ENCODE assay signal across 12 cellular contexts in genomic region chr19:20079487-20079886, GRCh38. TPM values are rescaled to one million over a fixed set of nuclear protein-coding genes. Genes with fewer than 3 reads are reported as not detected.
DNase-seq lines count a peak whose midpoint lies in the region; ATAC-seq lines count a peak whose summit lies in the region.
"Had no signal": no experiment of that assay in that cellular context is flagged by ENCODE, and none has a peak within 500 bp of the region (broad histone marks: within the 10 kb centered on the region; RNA-seq: fewer than 3 reads in every experiment).

No MANE protein-coding gene starts in this region.

- POLR2A ChIA-PET in activated CD8-positive, alpha-beta T cell treated with anti-CD3 and anti-CD28 coated beads, Interleukin-2, amount 10 ng/mL, durations not matched to agents 7 days and 5 days (lab: Charles Lee): interaction anchor here (2.9 kb wide), 1 partner anchor 40 kb away, joined by 13 read pairs; the partner anchor contains the start of gene ZNF682

- peaks cover 10% of the 10 kb centered on the region for H3K4me1 Mint-ChIP-seq in activated naive CD4-positive, alpha-beta T cell treated with anti-CD3 and anti-CD28 coated beads, Interleukin-2, amount 50 U/mL, for 24 hours
- peaks cover 21% of the 10 kb centered on the region for H3K4me1 Mint-ChIP-seq in activated CD8-positive, alpha-beta T cell treated with anti-CD3 and anti-CD28 coated beads, Interleukin-2, amount 10 ng/mL, durations not matched to agents 7 days and 5 days (ENCODE audit: low read depth)
- H3K4me1 Mint-ChIP-seq in immature natural killer cell: peaks cover 13 to 21% of the 10 kb centered on the region in 2 donors
- H3K4me1 Mint-ChIP-seq in stimulated activated naive B cell treated with anti-CD40 and anti-IgM and Interleukin-4, amounts not matched to agents 10 μg/mL and 1 μg/mL and 100 μg/mL, for 72 hours: peaks cover 11 to 24% of the 10 kb centered on the region in 2 donors

- H3K27ac Mint-ChIP-seq in activated naive CD4-positive, alpha-beta T cell treated with anti-CD3 and anti-CD28 coated beads, Interleukin-2, amount 50 U/mL, for 24 hours: no peak overlapping the region
- H3K27ac Mint-ChIP-seq in activated naive CD4-positive, alpha-beta T cell treated with anti-CD3 and anti-CD28 coated beads, Interleukin-2, amount 50 U/mL, for 72 hours: no peak overlapping the region
- no peak overlapping the region for H3K27ac Mint-ChIP-seq in activated CD8-positive, alpha-beta T cell treated with anti-CD3 and anti-CD28 coated beads, Interleukin-2, amount 10 ng/mL, durations not matched to agents 7 days and 5 days
- no peak overlapping the region for H3K27ac Mint-ChIP-seq in immature natural killer cell
- H3K27ac Mint-ChIP-seq in stimulated activated naive B cell treated with anti-CD40 and anti-IgM and Interleukin-4, amounts not matched to agents 10 μg/mL and 1 μg/mL and 100 μg/mL, for 72 hours: no peak overlapping the region

- H3K4me3 Mint-ChIP-seq in activated naive CD4-positive, alpha-beta T cell treated with anti-CD3 and anti-CD28 coated beads, Interleukin-2, amount 50 U/mL, for 24 hours: peak overlapping the region; percentile 41
- peak overlapping the region; percentile 24 for H3K4me3 Mint-ChIP-seq in activated CD8-positive, alpha-beta T cell treated with anti-CD3 and anti-CD28 coated beads, Interleukin-2, amount 10 ng/mL, durations not matched to agents 7 days and 5 days
- peak overlapping the region; percentile 27 to 91 (median 50) for H3K4me3 Mint-ChIP-seq in immature natural killer cell
- H3K4me3 Mint-ChIP-seq in stimulated activated naive B cell treated with anti-CD40 and anti-IgM and Interleukin-4, amounts not matched to agents 10 μg/mL and 1 μg/mL and 100 μg/mL, for 72 hours: peak overlapping the region; percentile 36 to 99

- no peaks in the 10 kb centered on the region for H3K27me3 Mint-ChIP-seq in activated naive CD4-positive, alpha-beta T cell treated with anti-CD3 and anti-CD28 coated beads, Interleukin-2, amount 50 U/mL, for 24 hours
- no peaks in the 10 kb centered on the region for H3K27me3 Mint-ChIP-seq in activated CD8-positive, alpha-beta T cell treated with anti-CD3 and anti-CD28 coated beads, Interleukin-2, amount 10 ng/mL, durations not matched to agents 7 days and 5 days (ENCODE audit: low read depth)
- peaks cover 5 to 6% (median 5%) of the 10 kb centered on the region in 3 donors for H3K27me3 Mint-ChIP-seq in immature natural killer cell (ENCODE audit: low read depth in 3 of 3)
- no peaks in the 10 kb centered on the region for H3K27me3 Mint-ChIP-seq in stimulated activated naive B cell treated with anti-CD40 and anti-IgM and Interleukin-4, amounts not matched to agents 10 μg/mL and 1 μg/mL and 100 μg/mL, for 72 hours

- ATAC-seq in activated naive CD4-positive, alpha-beta T cell treated with anti-CD3 and anti-CD28 coated beads, Interleukin-2, amount 50 U/mL, for 72 hours: no peak
- ATAC-seq in activated CD8-positive, alpha-beta T cell treated with anti-CD3 and anti-CD28 coated beads, Interleukin-2, amount 10 ng/mL, durations not matched to agents 7 days and 5 days: no peak
- no peak for ATAC-seq in stimulated activated naive B cell treated with anti-CD40 and anti-IgM and Interleukin-4, amounts not matched to agents 10 μg/mL and 1 μg/mL and 100 μg/mL, for 72 hours (replicated peaks)
- ATAC-seq: GM12878 had no signal

- peaks cover 7% of the 10 kb centered on the region for H3K9me3 Mint-ChIP-seq in activated naive CD4-positive, alpha-beta T cell treated with anti-CD3 and anti-CD28 coated beads, Interleukin-2, amount 50 U/mL, for 24 hours
- H3K9me3 Mint-ChIP-seq in activated naive CD4-positive, alpha-beta T cell treated with anti-CD3 and anti-CD28 coated beads, Interleukin-2, amount 50 U/mL, for 72 hours: peaks cover 0 to 14% of the 10 kb centered on the region in 2 donors
- peaks cover 14% of the 10 kb centered on the region for H3K9me3 Mint-ChIP-seq in activated CD8-positive, alpha-beta T cell treated with anti-CD3 and anti-CD28 coated beads, Interleukin-2, amount 10 ng/mL, durations not matched to agents 7 days and 5 days (ENCODE audit: insufficient read depth)
- H3K9me3 Mint-ChIP-seq in immature natural killer cell: peaks cover 0 to 2% (median 0%) of the 10 kb centered on the region in 6 donors
- H3K9me3 Mint-ChIP-seq in stimulated activated naive B cell treated with anti-CD40 and anti-IgM and Interleukin-4, amounts not matched to agents 10 μg/mL and 1 μg/mL and 100 μg/mL, for 72 hours: peaks cover 0 to 1% of the 10 kb centered on the region in 2 donors

- CTCF ChIA-PET in activated CD8-positive, alpha-beta T cell treated with anti-CD3 and anti-CD28 coated beads, Interleukin-2, amount 10 ng/mL, durations not matched to agents 7 days and 5 days (lab: Charles Lee): no interaction called here

- no peak for DNase-seq in activated naive CD4-positive, alpha-beta T cell treated with anti-CD3 and anti-CD28 coated beads, Interleukin-2, amount 50 U/mL, for 72 hours (ENCODE audit: low spot score in 2 of 2)
- DNase-seq in activated CD8-positive, alpha-beta T cell treated with anti-CD3 and anti-CD28 coated beads, Interleukin-2, amount 10 ng/mL, durations not matched to agents 7 days and 5 days: no peak
- no peak for DNase-seq in immature natural killer cell
- DNase-seq in stimulated activated naive B cell treated with anti-CD40 and anti-IgM and Interleukin-4, amounts not matched to agents 10 μg/mL and 1 μg/mL and 100 μg/mL, for 72 hours: no peak
- no peak for DNase-seq in stimulated activated CD4-positive, alpha-beta T cell treated with anti-CD3 and anti-CD28 coated beads, Interleukin-2, amount 100 ng/mL, for 24 hours
- DNase-seq in NCI-H1092 (lab: John Stamatoyannopoulos, UW): no peak
- no peak for DNase-seq in NCI-H345 treated with DMSO at 0.1 percent for 48 hours (lab: John Stamatoyannopoulos, UW; ENCODE audit: unreplicated experiment)
- DNase-seq: AML-193, KBM-7, NCI-H345 had no signal

- peaks cover 15% of the 10 kb centered on the region for H3K36me3 Mint-ChIP-seq in activated naive CD4-positive, alpha-beta T cell treated with anti-CD3 and anti-CD28 coated beads, Interleukin-2, amount 50 U/mL, for 24 hours
- peaks cover 44 to 67% of the 10 kb centered on the region in 2 donors for H3K36me3 Mint-ChIP-seq in activated naive CD4-positive, alpha-beta T cell treated with anti-CD3 and anti-CD28 coated beads, Interleukin-2, amount 50 U/mL, for 72 hours
- H3K36me3 Mint-ChIP-seq in activated CD8-positive, alpha-beta T cell treated with anti-CD3 and anti-CD28 coated beads, Interleukin-2, amount 10 ng/mL, durations not matched to agents 7 days and 5 days (ENCODE audit: low read depth): peaks cover 55% of the 10 kb centered on the region
- peaks cover 0 to 4% (median 0%) of the 10 kb centered on the region in 3 donors for H3K36me3 Mint-ChIP-seq in immature natural killer cell
- H3K36me3 Mint-ChIP-seq in stimulated activated naive B cell treated with anti-CD40 and anti-IgM and Interleukin-4, amounts not matched to agents 10 μg/mL and 1 μg/mL and 100 μg/mL, for 72 hours: peaks cover 32 to 39% of the 10 kb centered on the region in 2 donors

RNA-seq across cellular contexts. Expression of gene ZNF90, which starts 1.7 kb away (rescaled TPM):
- total RNA-seq in activated naive CD4-positive, alpha-beta T cell treated with anti-CD3 and anti-CD28 coated beads, Interleukin-2, amount 50 U/mL, for 72 hours: 10 to 100 TPM; 22.6 to 26.3 TPM
- 10 to 100 TPM; 16.2 to 17.0 TPM for total RNA-seq in activated CD8-positive, alpha-beta T cell treated with anti-CD3 and anti-CD28 coated beads, Interleukin-2, amount 10 ng/mL, durations not matched to agents 7 days and 5 days
- polyA plus RNA-seq in immature natural killer cell: 1 to 10 TPM in 2 of 3 donors, under 1 TPM in 1; 0.96 to 2.1 (median 1.6) TPM

RNA-seq across cellular contexts. Expression of gene ZNF682, which starts 40.2 kb away (rescaled TPM):
- total RNA-seq in activated naive CD4-positive, alpha-beta T cell treated with anti-CD3 and anti-CD28 coated beads, Interleukin-2, amount 50 U/mL, for 72 hours: 10 to 100 TPM in 1 of 2 donors, 1 to 10 TPM in 1; 7.9 to 12.8 TPM
- total RNA-seq in activated CD8-positive, alpha-beta T cell treated with anti-CD3 and anti-CD28 coated beads, Interleukin-2, amount 10 ng/mL, durations not matched to agents 7 days and 5 days: 10 to 100 TPM; 10.9 to 13.6 TPM
- polyA plus RNA-seq in immature natural killer cell: 1 to 10 TPM in 2 of 3 donors, not detected in 1; 3.3 to 3.5 TPM
